ENCODE assay signal across 1 cellular context in the genomic region with DNA sequence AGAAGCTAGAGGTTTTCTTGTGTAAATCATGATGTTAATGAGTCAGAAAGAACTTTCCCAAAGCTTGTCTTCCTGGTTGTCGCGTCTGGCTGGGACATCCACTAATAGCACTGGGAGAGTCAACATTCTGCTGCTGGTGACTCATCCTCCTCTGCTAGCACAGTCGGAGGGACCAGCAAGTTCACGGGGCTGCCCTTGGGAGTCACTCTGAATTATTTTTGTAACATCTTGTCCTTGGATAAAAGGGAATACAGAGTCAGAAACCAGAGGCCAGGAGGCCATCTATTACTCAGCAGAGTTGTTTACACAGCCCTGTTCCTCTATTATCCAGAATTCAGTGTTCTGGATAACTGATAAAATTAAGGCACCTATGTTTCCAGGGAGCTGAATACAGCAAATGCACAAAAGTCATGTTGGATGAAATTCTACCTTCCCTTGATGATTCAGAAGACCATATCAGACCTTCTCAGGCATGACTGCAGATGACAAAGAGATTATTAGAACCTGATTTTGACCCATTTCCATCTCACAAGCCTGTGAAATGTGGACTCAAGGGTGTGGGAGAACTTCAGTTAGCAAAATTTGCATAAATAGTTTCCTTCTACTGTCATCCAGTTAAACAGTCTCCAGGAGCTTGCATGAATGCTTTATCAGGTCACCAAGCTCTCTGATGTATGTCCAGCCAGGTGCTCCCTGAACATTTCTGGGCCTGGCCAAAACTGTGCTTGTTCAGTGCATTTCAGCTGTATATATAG.
TF ChIP-seq lines count a peak whose summit lies in the region.

No MANE protein-coding gene starts in this region.

TF ChIP-seq in Ishikawa, 13 proteins besides CTCF, POLR2A, EP300 and RAD21 (continued from another document):
- no peak for TF ChIP-seq REST (IDR thresholded peaks at IDR 0.05; ENCODE audit: low read depth)
- no peak for TF ChIP-seq TAF1 (IDR thresholded peaks at IDR 0.05; ENCODE audit: low read depth)
- peak; percentile 54 for TF ChIP-seq NFIC (IDR thresholded peaks at IDR 0.05)
- TF ChIP-seq EGR1 (IDR thresholded peaks at IDR 0.05) = no peak
- TF ChIP-seq TCF12 (IDR thresholded peaks at IDR 0.05; ENCODE audit: low read depth) = peak; percentile 85
- TF ChIP-seq ZBTB7A (IDR thresholded peaks at IDR 0.05; ENCODE audit: low read depth) = no peak
- peak; percentile 23; the same call in 1 of the 2 replicates for TF ChIP-seq FOXM1 (IDR thresholded peaks at IDR 0.05; ENCODE audit: borderline replicate concordance, low read depth)
- TF ChIP-seq, protein P1, sequence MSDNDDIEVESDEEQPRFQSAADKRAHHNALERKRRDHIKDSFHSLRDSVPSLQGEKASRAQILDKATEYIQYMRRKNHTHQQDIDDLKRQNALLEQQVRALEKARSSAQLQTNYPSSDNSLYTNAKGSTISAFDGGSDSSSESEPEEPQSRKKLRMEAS (IDR thresholded peaks at IDR 0.05) = peak; percentile 15; the same call in 1 of the 2 replicates
- TF ChIP-seq YY1 (IDR thresholded peaks at IDR 0.05; ENCODE audit: low read depth) = no peak
- TF ChIP-seq CREB1 (IDR thresholded peaks at IDR 0.05; ENCODE audit: low read depth) = no peak
- no peak for TF ChIP-seq CEBPB (IDR thresholded peaks at IDR 0.05)
